In genomic region chrX:3159995-3160715, GRCh38 we compare ENCODE assay signal across 22 cellular contexts.
DNase-seq lines count a peak whose midpoint lies in the region; TF ChIP-seq lines count a peak whose summit lies in the region.
"Had no signal": no experiment of that assay in that cellular context is flagged by ENCODE, and none has a peak within 500 bp of the region (broad histone marks: within the 10 kb centered on the region; RNA-seq: fewer than 3 reads in every experiment).

No MANE protein-coding gene starts in this region.

- no peak for TF ChIP-seq POLR2A in breast epithelium (IDR thresholded peaks at IDR 0.05)

- no peak overlapping the region for H3K4me3 Mint-ChIP-seq in mesothelial cell of epicardium
- H3K4me3 Mint-ChIP-seq in progenitor cell of endocrine pancreas (ENCODE audit: low read depth) = no peak overlapping the region

- H3K36me3 ChIP-seq in SJCRH30 (no peaks in the 10 kb centered on the region), ascending aorta (no peaks in the 10 kb centered on the region), breast epithelium (no peaks in the 10 kb centered on the region)
- H3K36me3 ChIP-seq: BE2C had no signal

- H3K9me3 ChIP-seq in SJCRH30 (replicated peaks) = no peaks in the 10 kb centered on the region
- H3K9me3 ChIP-seq in ascending aorta = no peaks in the 10 kb centered on the region
- peaks cover 0 to 15% of the 10 kb centered on the region in 2 donors for H3K9me3 ChIP-seq in breast epithelium
- H3K9me3 ChIP-seq: A549, BE2C had no signal

- H3K27ac ChIP-seq in SJCRH30 = peak overlapping the region; percentile 68
- H3K27ac ChIP-seq in ascending aorta = no peak overlapping the region
- no peak overlapping the region for H3K27ac ChIP-seq in breast epithelium
- H3K27ac ChIP-seq: A549, GM23248, KMS-11, PC-9 had no signal

- TF ChIP-seq CTCF in mesothelial cell of epicardium (IDR thresholded peaks at IDR 0.05; ENCODE audit: unreplicated experiment) = no peak
- no peak for TF ChIP-seq CTCF in progenitor cell of endocrine pancreas (IDR thresholded peaks at IDR 0.05; ENCODE audit: unreplicated experiment)
- TF ChIP-seq CTCF in ascending aorta (IDR thresholded peaks at IDR 0.05) = no peak
- TF ChIP-seq CTCF in breast epithelium (IDR thresholded peaks at IDR 0.05) = no peak

- intact Hi-C loops in ascending aorta (cut with DNase I) (no loop called here), breast epithelium (cut with DNase I; ENCODE audit: low total_unique reads) (no loop called here)

- H3K9me3 Mint-ChIP-seq in mesothelial cell of epicardium (peaks cover 21% of the 10 kb centered on the region), progenitor cell of endocrine pancreas (ENCODE audit: low read depth) (peaks cover 3% of the 10 kb centered on the region)

- DNase-seq in SJCRH30 (peak; percentile 25 to 63), fibroblast of gingiva (ENCODE audit: low read depth) (peak; percentile 21), mesothelial cell of epicardium (ENCODE audit: low spot score in 2 of 2, unreplicated experiment in 2 of 2) (no peak), progenitor cell of endocrine pancreas (ENCODE audit: low spot score, unreplicated experiment) (no peak), GOT3 (lab: John Stamatoyannopoulos, UW) (no peak), ascending aorta (ENCODE audit: low spot score in 2 of 2) (no peak), breast epithelium (ENCODE audit: low spot score in 2 of 2) (no peak)
- no peak for DNase-seq in activated CD4-positive, alpha-beta T cell treated with anti-CD3 and anti-CD28 coated beads for 1 hour
- DNase-seq: BE2C, DMS79, GM23248, HCEC 1CT, NCI-H1092 treated with DMSO at 0.1 percent for 48 hours, NCI-H1436 treated with DMSO at 0.1 percent for 48 hours, NCI-H2029, NCI-H226, NCI-H510A treated with DMSO at 0.1 percent for 48 hours, PC-9, RPMI8226, SIG-M5 had no signal

- H3K27ac Mint-ChIP-seq in mesothelial cell of epicardium = peak overlapping the region; percentile 48
- peak overlapping the region; percentile 15 for H3K27ac Mint-ChIP-seq in progenitor cell of endocrine pancreas

- H3K36me3 Mint-ChIP-seq in mesothelial cell of epicardium (no peaks in the 10 kb centered on the region), progenitor cell of endocrine pancreas (ENCODE audit: insufficient read depth) (no peaks in the 10 kb centered on the region)

- H3K4me3 ChIP-seq in SJCRH30 = peak overlapping the region; percentile 4; the same call in 1 of the 2 replicates
- no peak overlapping the region for H3K4me3 ChIP-seq in ascending aorta
- no peak overlapping the region for H3K4me3 ChIP-seq in breast epithelium
- H3K4me3 ChIP-seq: A549, GM23248, PC-9 had no signal

- H3K4me1 ChIP-seq in SJCRH30 = peaks cover 18% of the 10 kb centered on the region
- no peaks in the 10 kb centered on the region for H3K4me1 ChIP-seq in ascending aorta
- H3K4me1 ChIP-seq in breast epithelium = no peaks in the 10 kb centered on the region
- H3K4me1 ChIP-seq: A549, BE2C had no signal

- H3K27me3 ChIP-seq in SJCRH30 (no peaks in the 10 kb centered on the region), ascending aorta (no peaks in the 10 kb centered on the region), breast epithelium (no peaks in the 10 kb centered on the region)
- H3K27me3 ChIP-seq: BE2C had no signal

- H3K4me1 Mint-ChIP-seq in mesothelial cell of epicardium = peaks cover 20% of the 10 kb centered on the region
- H3K4me1 Mint-ChIP-seq in progenitor cell of endocrine pancreas (ENCODE audit: low read depth) = peaks cover 18% of the 10 kb centered on the region

- H3K27me3 Mint-ChIP-seq in mesothelial cell of epicardium (ENCODE audit: low read depth) (no peaks in the 10 kb centered on the region), progenitor cell of endocrine pancreas (no peaks in the 10 kb centered on the region)

Comparison
In these comparisons a context has a peak if more than half of its experiments do, and no peak if none do; other contexts are left out.
1. DNase-seq: peak in SJCRH30 (2 of 2) and fibroblast of gingiva (single experiment); none in mesothelial cell of epicardium (0 of 2), progenitor cell of endocrine pancreas (single experiment), GOT3 (single experiment), activated CD4-positive, alpha-beta T cell treated with anti-CD3 and anti-CD28 coated beads for 1 hour (single experiment), ascending aorta (0 of 2) and breast epithelium (0 of 2).